19 cellular contexts compared by ENCODE assay signal in the genomic region with DNA sequence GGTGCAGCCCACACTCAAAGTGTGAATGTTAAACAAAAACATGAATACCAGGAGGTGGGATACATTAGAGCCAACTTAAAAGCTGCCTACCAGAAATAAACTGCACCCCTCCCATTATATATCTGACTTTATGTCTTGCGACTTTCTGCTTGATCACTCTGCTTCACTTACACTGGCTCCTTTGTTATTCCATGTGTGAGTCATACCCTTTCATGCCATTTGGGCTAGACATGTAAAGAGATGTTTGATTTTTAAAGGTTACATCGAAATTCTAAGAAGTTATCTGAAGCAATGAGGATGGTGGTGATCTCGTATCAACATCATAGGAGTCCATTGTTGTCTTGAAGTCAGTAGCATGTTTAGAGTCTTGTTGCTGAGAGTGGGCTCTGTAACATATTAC. TPM values are rescaled to one million over a fixed set of nuclear protein-coding genes. Genes with fewer than 3 reads are reported as not detected.
DNase-seq lines count a peak whose midpoint lies in the region; ATAC-seq, FAIRE-seq and TF ChIP-seq lines count a peak whose summit lies in the region.
"Had no signal": no experiment of that assay in that cellular context is flagged by ENCODE, and none has a peak within 500 bp of the region (broad histone marks: within the 10 kb centered on the region; RNA-seq: fewer than 3 reads in every experiment).

No MANE protein-coding gene starts in this region.

- H3K4me2 ChIP-seq in mammary epithelial cell (ENCODE audit: insufficient read depth, low read depth, low read length) (peak overlapping the region; percentile 57), keratinocyte (ENCODE audit: control insufficient read depth, extremely low read depth, insufficient read depth, low read depth, low read length) (peak overlapping the region; percentile 17)

- ATAC-seq in activated T-cell treated with anti-CD3 and anti-CD28 coated beads, Interleukin-2, amount 50 U/mL, for 72 hours (replicated peaks in 1 of 2): no peak
- ATAC-seq: stimulated activated naive CD8-positive, alpha-beta T cell treated with anti-CD3 and anti-CD28 coated beads, Interleukin-15, amount 100 ng/mL, for 72 hours; T-helper 17 cell had no signal

- H3K9me1 ChIP-seq in keratinocyte (ENCODE audit: control insufficient read depth, extremely low read depth, insufficient read depth, low read length): no peaks in the 10 kb centered on the region

- H3K9ac ChIP-seq in mammary epithelial cell (ENCODE audit: insufficient read depth, low read length) (peak overlapping the region; percentile 12), keratinocyte (ENCODE audit: control insufficient read depth, extremely low read depth, insufficient read depth, low read length) (no peak overlapping the region)

- peak overlapping the region in 1 of 3 experiments; percentile 6 for H3K4me3 ChIP-seq in mammary epithelial cell (replicated peaks in 1 of 3; ENCODE audit: insufficient read depth in 1 of 3, low read depth in 2 of 3, low read length in 3 of 3)
- no peak overlapping the region for H3K4me3 ChIP-seq in keratinocyte (ENCODE audit: control insufficient read depth in 2 of 3, extremely low read depth in 1 of 3, insufficient read depth in 2 of 3, low read depth in 1 of 3, low read length in 3 of 3)
- no peak overlapping the region for H3K4me3 ChIP-seq in adrenal gland
- H3K4me3 ChIP-seq: Peyer's patch had no signal

- FAIRE-seq in keratinocyte (lab: Jason Lieb, UNC): peak; percentile 67
- FAIRE-seq: frontal cortex, small intestine had no signal

- intact Hi-C loops in mammary epithelial cell (cut with micrococcal nuclease) (no loop called here), adrenal gland (cut with DNase I) (no loop called here)

- no peaks in the 10 kb centered on the region for H3K36me3 Mint-ChIP-seq in activated T-cell treated with anti-CD3 and anti-CD28 coated beads, Interleukin-2, amount 50 U/mL, for 72 hours (ENCODE audit: insufficient read depth in 2 of 2)

- peaks cover 13% of the 10 kb centered on the region for H3K4me1 ChIP-seq in mammary epithelial cell (ENCODE audit: insufficient read depth, low read length)
- peaks cover 9% of the 10 kb centered on the region for H3K4me1 ChIP-seq in keratinocyte (ENCODE audit: control insufficient read depth, extremely low read depth, insufficient read depth, low read length)
- no peaks in the 10 kb centered on the region for H3K4me1 ChIP-seq in adrenal gland (replicated peaks in 1 of 2)
- H3K4me1 ChIP-seq: Peyer's patch had no signal

- H3K27me3 ChIP-seq in mammary epithelial cell (ENCODE audit: insufficient read depth, low read length) (no peaks in the 10 kb centered on the region), keratinocyte (ENCODE audit: control insufficient read depth, extremely low read depth, insufficient read depth, low read length) (no peaks in the 10 kb centered on the region), adrenal gland (no peaks in the 10 kb centered on the region)
- H3K27me3 ChIP-seq: Peyer's patch had no signal

- WGBS in mammary epithelial cell (ENCODE audit: low coverage, missing lambda C conversion rate): 0% methylated on average over 3 of the region's 3 CpGs
- 58 to 72% (median 65%) methylated on average over 3 of the region's 3 CpGs for WGBS in adrenal gland, 4 donors

- H3K27me3 Mint-ChIP-seq in activated T-cell treated with anti-CD3 and anti-CD28 coated beads, Interleukin-2, amount 50 U/mL, for 72 hours (ENCODE audit: low read depth): no peaks in the 10 kb centered on the region
- H3K27me3 Mint-ChIP-seq: stimulated activated naive CD8-positive, alpha-beta T cell treated with anti-CD3 and anti-CD28 coated beads, Interleukin-15, amount 100 ng/mL, for 72 hours; T-helper 17 cell had no signal

- H3K36me3 ChIP-seq in mammary epithelial cell (ENCODE audit: insufficient read depth, low read length): no peaks in the 10 kb centered on the region
- no peaks in the 10 kb centered on the region for H3K36me3 ChIP-seq in keratinocyte (ENCODE audit: control insufficient read depth in 2 of 2, extremely low read depth in 1 of 2, insufficient read depth in 2 of 2, low read length in 2 of 2)
- H3K36me3 ChIP-seq in adrenal gland (replicated peaks in 1 of 2): no peaks in the 10 kb centered on the region
- H3K36me3 ChIP-seq: Peyer's patch had no signal

- CTCF ChIA-PET in mammary epithelial cell (lab: Charles Lee; ENCODE audit: low non-redundant PET): no interaction called here

- no TSS peak for BruUV-seq in mammary epithelial cell (replicated peaks; lab: Mats Ljungman, UMichigan)

- no peak overlapping the region for H3K27ac Mint-ChIP-seq in activated T-cell treated with anti-CD3 and anti-CD28 coated beads, Interleukin-2, amount 50 U/mL, for 72 hours
- H3K27ac Mint-ChIP-seq: stimulated activated naive CD8-positive, alpha-beta T cell treated with anti-CD3 and anti-CD28 coated beads, Interleukin-15, amount 100 ng/mL, for 72 hours; T-helper 17 cell had no signal

- TF ChIP-seq POLR2A in adrenal gland (IDR thresholded peaks at IDR 0.05): no peak

- TF ChIP-seq CTCF in mammary epithelial cell (conservative IDR thresholded peaks at IDR 0.05 in 1 of 2, IDR thresholded peaks at IDR 0.05 in 1 of 2; ENCODE audit: extremely low read depth in 1 of 2, insufficient read depth in 1 of 2, low read depth in 1 of 2, low read length in 2 of 2): no peak
- no peak for TF ChIP-seq CTCF in keratinocyte (optimal IDR thresholded peaks at IDR 0.05 in 1 of 3, IDR thresholded peaks at IDR 0.05 in 1 of 3, conservative IDR thresholded peaks at IDR 0.05 in 1 of 3; ENCODE audit: extremely low read depth in 1 of 3, insufficient read depth in 2 of 3, low read length in 3 of 3)
- no peak for TF ChIP-seq CTCF in adrenal gland (IDR thresholded peaks at IDR 0.05)

- H3K4me1 Mint-ChIP-seq in activated T-cell treated with anti-CD3 and anti-CD28 coated beads, Interleukin-2, amount 50 U/mL, for 72 hours (ENCODE audit: low read depth): no peaks in the 10 kb centered on the region
- H3K4me1 Mint-ChIP-seq: stimulated activated naive CD8-positive, alpha-beta T cell treated with anti-CD3 and anti-CD28 coated beads, Interleukin-15, amount 100 ng/mL, for 72 hours; T-helper 17 cell had no signal

- H3K27ac ChIP-seq in mammary epithelial cell (ENCODE audit: insufficient read depth, low read depth, low read length): peak overlapping the region; percentile 48
- peak overlapping the region; percentile 3 for H3K27ac ChIP-seq in keratinocyte (ENCODE audit: control insufficient read depth, insufficient read depth, low read length)
- H3K27ac ChIP-seq in adrenal gland: no peak overlapping the region
- H3K27ac ChIP-seq: Peyer's patch had no signal

- peak; percentile 21 for DNase-seq in AG08396 (ENCODE audit: low spot score)
- peak; percentile 42 for DNase-seq in M059J (ENCODE audit: low read depth)
- peak; percentile 78 for DNase-seq in mammary epithelial cell
- peak; percentile 5 for DNase-seq in keratinocyte (ENCODE audit: low read depth, low spot score)
- DNase-seq in DMS79 (lab: John Stamatoyannopoulos, UW): no peak
- no peak for DNase-seq in adrenal gland
- DNase-seq in RPMI8226: no peak
- no peak for DNase-seq in activated T-cell treated with anti-CD3 and anti-CD28 coated beads, Interleukin-2, amount 50 U/mL, for 72 hours
- DNase-seq: activated CD4-positive, CD25-positive, alpha-beta regulatory T cell treated with anti-CD3 and anti-CD28 coated beads, Interleukin-2, amount 50 U/mL, for 72 hours; activated T-cell treated with anti-CD3 and anti-CD28 coated beads for 4 hours; dermis blood vessel endothelial cell; H7; NCI-H1436 treated with DMSO at 0.1 percent for 48 hours; NCI-H510A treated with DMSO at 0.1 percent for 48 hours; Peyer's patch; small intestine; stimulated activated naive CD8-positive, alpha-beta T cell treated with anti-CD3 and anti-CD28 coated beads, Interleukin-15, amount 100 ng/mL, for 72 hours; T-helper 17 cell had no signal

- in situ Hi-C loops in mammary epithelial cell (cut with MboI; ENCODE audit: low sequenced_read_pairs in 2 of 2): no loop called here

- H3K79me2 ChIP-seq in mammary epithelial cell (ENCODE audit: insufficient read depth, low read length) (no peaks in the 10 kb centered on the region), keratinocyte (ENCODE audit: control insufficient read depth, insufficient read depth, low read length) (no peaks in the 10 kb centered on the region)

- peaks cover 1 to 3% of the 10 kb centered on the region in 2 donors for H3K9me3 Mint-ChIP-seq in activated T-cell treated with anti-CD3 and anti-CD28 coated beads, Interleukin-2, amount 50 U/mL, for 72 hours
- H3K9me3 Mint-ChIP-seq: stimulated activated naive CD8-positive, alpha-beta T cell treated with anti-CD3 and anti-CD28 coated beads, Interleukin-15, amount 100 ng/mL, for 72 hours had no signal

- H4K20me1 ChIP-seq in mammary epithelial cell (ENCODE audit: insufficient read depth, low read length): no peaks in the 10 kb centered on the region
- no peaks in the 10 kb centered on the region for H4K20me1 ChIP-seq in keratinocyte (ENCODE audit: control insufficient read depth, extremely low read depth, insufficient read depth, low read length)

- dilution Hi-C loops in mammary epithelial cell (cut with HindIII; ENCODE audit: low sequenced_read_pairs): no loop called here
- dilution Hi-C loops in keratinocyte (cut with MboI; ENCODE audit: extremely low pct_ligation_motif_present, low sequenced_read_pairs): no loop called here

- H3K4me3 Mint-ChIP-seq in activated T-cell treated with anti-CD3 and anti-CD28 coated beads, Interleukin-2, amount 50 U/mL, for 72 hours: no peak overlapping the region
- H3K4me3 Mint-ChIP-seq: stimulated activated naive CD8-positive, alpha-beta T cell treated with anti-CD3 and anti-CD28 coated beads, Interleukin-15, amount 100 ng/mL, for 72 hours; T-helper 17 cell had no signal

- H3K9me3 ChIP-seq in mammary epithelial cell (replicated peaks; ENCODE audit: insufficient read depth, low read length) (no peaks in the 10 kb centered on the region), keratinocyte (ENCODE audit: control insufficient read depth, low read depth, low read length) (no peaks in the 10 kb centered on the region), adrenal gland (replicated peaks in 1 of 3) (no peaks in the 10 kb centered on the region)
- H3K9me3 ChIP-seq: Peyer's patch had no signal

- H2AFZ ChIP-seq in mammary epithelial cell (ENCODE audit: low read depth, low read length) (peak overlapping the region; percentile 68), keratinocyte (ENCODE audit: control insufficient read depth, low read length) (peak overlapping the region; percentile 45)

RNA-seq across cellular contexts. Expression of a gene that starts 31.6 kb away (rescaled TPM):
- total RNA-seq in M059J (2014; rRNA removed; shearing (Covaris generic)): 9.0 and 11.9 TPM in 2 replicates
- total RNA-seq in mammary epithelial cell (10 to 100 TPM; 10.7 to 14.9 TPM), adrenal gland (10 to 100 TPM; 16.9 to 80.0 (median 29.5) TPM)
- polyA plus RNA-seq in mammary epithelial cell (14.6 TPM), keratinocyte (2.1 to 6.5 TPM (median 5.0 TPM) in 3 replicates), adrenal gland (10 to 100 TPM; 12.1 to 34.4 (median 33.5) TPM)
- polyA minus RNA-seq in mammary epithelial cell (30.5 TPM), keratinocyte (2.6 to 7.8 TPM (median 5.4 TPM) in 3 replicates)
- polyA plus RNA-seq in keratinocyte (2011; ENCODE audit: low read depth): not detected
- 2.3 and 3.2 TPM in 2 replicates for polyA plus RNA-seq in keratinocyte (2011; cell fraction: cytosol; rRNA removed)
- 3.5 and 3.6 TPM in 2 replicates for polyA plus RNA-seq in keratinocyte (2011; cell fraction: nucleus; rRNA removed)
- polyA plus RNA-seq in keratinocyte (2012; ENCODE audit: low replicate concordance): 0.06 and 3.0 TPM in 2 replicates
- polyA minus RNA-seq in keratinocyte (2011; cell fraction: cytosol; rRNA and poly(A)+ RNA removed): 4.8 TPM
- polyA minus RNA-seq in keratinocyte (2011; cell fraction: nucleus; rRNA and poly(A)+ RNA removed): 0.42 and 2.9 TPM in 2 replicates
- total RNA-seq in activated T-cell treated with anti-CD3 and anti-CD28 coated beads, Interleukin-2, amount 50 U/mL, for 72 hours: 1 to 10 TPM in 1 of 2 donors, not detected in 1; 1.1 TPM

Comparison
In these comparisons a context has a peak if more than half of its experiments do, and no peak if none do; other contexts are left out.
1. DNase-seq: peak in AG08396 (single experiment), M059J (single experiment), mammary epithelial cell (single experiment) and keratinocyte (single experiment); none in DMS79 (single experiment), adrenal gland (0 of 7), RPMI8226 (single experiment) and activated T-cell treated with anti-CD3 and anti-CD28 coated beads, Interleukin-2, amount 50 U/mL, for 72 hours (0 of 2).
2. H3K27ac ChIP-seq: peak in mammary epithelial cell (single experiment) and keratinocyte (single experiment); none in adrenal gland (0 of 5).